ENCODE assay signal across 32 cellular contexts in the genomic region with DNA sequence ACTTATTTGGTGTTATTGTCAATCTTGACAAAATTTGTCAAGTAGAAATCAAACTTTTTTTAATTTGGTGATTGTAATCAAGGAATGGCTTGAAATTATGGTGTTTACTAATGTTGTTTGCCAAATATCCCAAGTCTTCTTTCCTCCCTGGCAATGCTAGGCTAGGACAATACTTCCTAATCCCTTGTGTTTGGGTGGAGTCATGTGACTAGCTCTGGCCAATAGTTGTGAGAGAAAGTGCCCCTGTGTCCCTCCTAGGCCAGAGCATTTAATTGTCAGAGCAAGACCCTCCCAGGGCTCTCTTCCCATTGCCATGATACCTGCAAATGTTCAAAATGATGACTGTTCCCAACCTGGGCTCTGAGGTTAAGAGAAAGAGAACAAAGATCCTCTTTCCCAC.
"Had no signal": no experiment of that assay in that cellular context is flagged by ENCODE, and none has a peak within 500 bp of the region (broad histone marks: within the 10 kb centered on the region; RNA-seq: fewer than 3 reads in every experiment).

No MANE protein-coding gene starts in this region.

- H3K9me3 ChIP-seq: ascending aorta had no signal

- ATAC-seq: activated CD8-positive, alpha-beta T cell treated with anti-CD3 and anti-CD28 coated beads, Interleukin-2, amount 10 ng/mL, durations not matched to agents 7 days and 5 days had no signal

- H3K36me3 Mint-ChIP-seq: activated naive CD4-positive, alpha-beta T cell treated with anti-CD3 and anti-CD28 coated beads, Interleukin-2, amount 50 U/mL, for 24 hours; activated naive CD8-positive, alpha-beta T cell treated with anti-CD3 and anti-CD28 coated beads, Interleukin-2, amount 10 ng/mL, durations not matched to agents 7 days and 5 days; IgD-negative memory B cell had no signal

- H3K27ac ChIP-seq: ascending aorta, cardiac muscle cell, KMS-11, PC-9, WERI-Rb-1 had no signal

- DNase-seq: activated CD4-positive, alpha-beta T cell treated with anti-CD3 and anti-CD28 coated beads, Interleukin-2, amount 10 ng/mL, durations not matched to agents 7 days and 5 days; activated CD4-positive, alpha-beta T cell treated with anti-CD3 and anti-CD28 coated beads, Interleukin-2, amount 50 U/mL, for 48 hours; activated CD8-positive, alpha-beta T cell treated with anti-CD3 and anti-CD28 coated beads, Interleukin-2, amount 10 ng/mL, durations not matched to agents 7 days and 5 days; activated gamma-delta T cell; activated naive CD4-positive, alpha-beta T cell treated with Interleukin-2 at 50 U/mL for 16 hours; activated naive CD8-positive, alpha-beta T cell treated with anti-CD3 and anti-CD28 coated beads, Interleukin-2, amount 10 ng/mL, durations not matched to agents 7 days and 5 days; activated T-cell treated with anti-CD3 and anti-CD28 coated beads, Interleukin-2, amount 50 U/mL, for 24 hours; amygdala; NCI-H1105; NCI-H1417 treated with DMSO at 0.1 percent for 48 hours; NCI-H187 treated with DMSO at 0.1 percent for 48 hours; NCI-H2081; NCI-H2171 treated with DMSO at 0.1 percent for 48 hours; NCI-H2227 treated with DMSO at 0.1 percent for 48 hours; NCI-H446; NCI-H510A treated with DMSO at 0.1 percent for 48 hours; NCI-H526 treated with DMSO at 0.1 percent for 48 hours; NCI-H774; PC-9; Right ventricle myocardium superior; SW 1271; T-helper 1 cell; T-helper 2 cell; T-helper 9 cell; WERI-Rb-1 had no signal

- H3K4me1 Mint-ChIP-seq: activated CD4-positive, alpha-beta T cell treated with anti-CD3 and anti-CD28 coated beads, Interleukin-2, amount 10 ng/mL, durations not matched to agents 7 days and 5 days; activated naive CD4-positive, alpha-beta T cell treated with anti-CD3 and anti-CD28 coated beads, Interleukin-2, amount 50 U/mL, for 24 hours; activated naive CD8-positive, alpha-beta T cell treated with anti-CD3 and anti-CD28 coated beads, Interleukin-2, amount 10 ng/mL, durations not matched to agents 7 days and 5 days; central memory CD8-positive, alpha-beta T cell; IgD-negative memory B cell had no signal

- H3K27me3 ChIP-seq: ascending aorta, cardiac muscle cell had no signal

- H3K36me3 ChIP-seq: ascending aorta, cardiac muscle cell, WERI-Rb-1 had no signal

- H3K4me2 ChIP-seq: KMS-11, PC-9 had no signal

- H3K4me3 Mint-ChIP-seq: activated CD4-positive, alpha-beta T cell treated with anti-CD3 and anti-CD28 coated beads, Interleukin-2, amount 10 ng/mL, durations not matched to agents 7 days and 5 days; activated CD8-positive, alpha-beta T cell treated with anti-CD3 and anti-CD28 coated beads, Interleukin-2, amount 10 ng/mL, durations not matched to agents 7 days and 5 days; activated naive CD4-positive, alpha-beta T cell treated with anti-CD3 and anti-CD28 coated beads, Interleukin-2, amount 50 U/mL, for 24 hours; activated naive CD8-positive, alpha-beta T cell treated with anti-CD3 and anti-CD28 coated beads, Interleukin-2, amount 10 ng/mL, durations not matched to agents 7 days and 5 days; activated T-cell treated with anti-CD3 and anti-CD28 coated beads, Interleukin-2, amount 50 U/mL, for 24 hours; central memory CD8-positive, alpha-beta T cell; IgD-negative memory B cell had no signal

- H3K9me3 Mint-ChIP-seq: activated CD4-positive, alpha-beta T cell treated with anti-CD3 and anti-CD28 coated beads, Interleukin-2, amount 10 ng/mL, durations not matched to agents 7 days and 5 days; activated naive CD4-positive, alpha-beta T cell treated with anti-CD3 and anti-CD28 coated beads, Interleukin-2, amount 50 U/mL, for 24 hours; activated naive CD8-positive, alpha-beta T cell treated with anti-CD3 and anti-CD28 coated beads, Interleukin-2, amount 10 ng/mL, durations not matched to agents 7 days and 5 days; activated T-cell treated with anti-CD3 and anti-CD28 coated beads, Interleukin-2, amount 50 U/mL, for 24 hours; activated T-helper 2 cell treated with anti-CD3 and anti-CD28 coated beads, Interferon-gamma antibody, Interleukin-2, Interleukin-4, amounts not matched to agents 10 μg/mL and 5 μg/mL and 100 μg/mL, durations not matched to agents 14 hours and 24 hours and 36 hours; central memory CD8-positive, alpha-beta T cell; IgD-negative memory B cell had no signal

- H2AFZ ChIP-seq: PC-9 had no signal

- H3K4me1 ChIP-seq: ascending aorta had no signal

- H3K4me3 ChIP-seq: ascending aorta, cardiac muscle cell, PC-9 had no signal

- H3K27ac Mint-ChIP-seq: activated CD4-positive, alpha-beta T cell treated with anti-CD3 and anti-CD28 coated beads, Interleukin-2, amount 10 ng/mL, durations not matched to agents 7 days and 5 days; activated CD8-positive, alpha-beta T cell treated with anti-CD3 and anti-CD28 coated beads, Interleukin-2, amount 10 ng/mL, durations not matched to agents 7 days and 5 days; activated naive CD4-positive, alpha-beta T cell treated with anti-CD3 and anti-CD28 coated beads, Interleukin-2, amount 50 U/mL, for 24 hours; activated naive CD8-positive, alpha-beta T cell treated with anti-CD3 and anti-CD28 coated beads, Interleukin-2, amount 10 ng/mL, durations not matched to agents 7 days and 5 days; activated T-cell treated with anti-CD3 and anti-CD28 coated beads, Interleukin-2, amount 50 U/mL, for 24 hours; activated T-helper 2 cell treated with anti-CD3 and anti-CD28 coated beads, Interferon-gamma antibody, Interleukin-2, Interleukin-4, amounts not matched to agents 10 μg/mL and 5 μg/mL and 100 μg/mL, durations not matched to agents 14 hours and 24 hours and 36 hours; IgD-negative memory B cell had no signal
